18 cellular contexts compared by ENCODE assay signal in genomic region chr1:184330884-184331283, GRCh38. TPM values are rescaled to one million over a fixed set of nuclear protein-coding genes. Genes with fewer than 3 reads are reported as not detected.
A peak's percentile ranks its signal among the peaks of the same experiment; 100 is the strongest.
DNase-seq lines count a peak whose midpoint lies in the region; ATAC-seq, FAIRE-seq and TF ChIP-seq lines count a peak whose summit lies in the region.
"Had no signal": no experiment of that assay in that cellular context is flagged by ENCODE, and none has a peak within 500 bp of the region (broad histone marks: within the 10 kb centered on the region; RNA-seq: fewer than 3 reads in every experiment).

No MANE protein-coding gene starts in this region.

- no peaks in the 10 kb centered on the region for H4K20me1 ChIP-seq in GM23338 (replicated peaks; ENCODE audit: insufficient read depth)

- H3K27ac Mint-ChIP-seq in GM23338 (no peak overlapping the region), brain (peak overlapping the region in 4 of 5 experiments; percentile 39 to 80 (median 72))
- no peak overlapping the region for H3K27ac Mint-ChIP-seq in activated T-helper 1 cell treated with anti-CD3 and anti-CD28 coated beads, Interleukin-12 subunit alpha, Interleukin-12 subunit beta, Interleukin-2, Interleukin-4 antibody, amounts not matched to agents 30 ng/mL and 10 ng/mL and 1 ng/mL, durations not matched to agents 14 hours and 24 hours and 36 hours

- H3K27me3 Mint-ChIP-seq in GM23338 (ENCODE audit: insufficient read depth, low read depth, poor library complexity), result no peaks in the 10 kb centered on the region
- no peaks in the 10 kb centered on the region for H3K27me3 Mint-ChIP-seq in brain
- H3K27me3 Mint-ChIP-seq in activated T-helper 1 cell treated with anti-CD3 and anti-CD28 coated beads, Interleukin-12 subunit alpha, Interleukin-12 subunit beta, Interleukin-2, Interleukin-4 antibody, amounts not matched to agents 30 ng/mL and 10 ng/mL and 1 ng/mL, durations not matched to agents 14 hours and 24 hours and 36 hours (ENCODE audit: insufficient read depth), result peaks cover 3% of the 10 kb centered on the region

- no peak overlapping the region for H3K4ac ChIP-seq in neuronal stem cell (ENCODE audit: low read length)

- no peak for TF ChIP-seq POLR2A in gastroesophageal sphincter (IDR thresholded peaks at IDR 0.05)

- no peak overlapping the region for H2AK5ac ChIP-seq in neuronal stem cell (ENCODE audit: low read depth, low read length)

- 66 to 68% methylated on average over 4 of the region's 4 CpGs for WGBS in gastroesophageal sphincter (ENCODE audit: low coverage in 1 of 2), 2 donors
- WGBS in neuronal stem cell (ENCODE audit: extremely low coverage in 2 of 2, insufficient read length in 2 of 2, insufficient replicate concordance in 1 of 2), 2 donors, result no CpG with 5 or more reads among the region's 4 CpGs
- 97 to 98% methylated on average over 4 of the region's 4 CpGs for WGBS in pancreas, 2 donors

- H3K79me2 ChIP-seq in GM23338 (replicated peaks; ENCODE audit: insufficient read depth), result no peaks in the 10 kb centered on the region

- H3K79me1 ChIP-seq in neuronal stem cell (ENCODE audit: low read depth, low read length), result no peaks in the 10 kb centered on the region

- H3K9me3 ChIP-seq in gastroesophageal sphincter, result no peaks in the 10 kb centered on the region
- H3K9me3 ChIP-seq in neuronal stem cell (replicated peaks in 1 of 2; ENCODE audit: control insufficient read depth in 2 of 2, insufficient read depth in 1 of 2, low read depth in 1 of 2, low read length in 2 of 2), result peaks cover 0 to 6% of the 10 kb centered on the region in 2 donors
- H3K9me3 ChIP-seq in pancreas, result no peaks in the 10 kb centered on the region

- H3K27ac ChIP-seq in GM23338 (ENCODE audit: low read depth) (no peak overlapping the region), gastroesophageal sphincter (peak overlapping the region; percentile 59 to 93 (median 70)), neuronal stem cell (replicated peaks; ENCODE audit: low read length) (no peak overlapping the region), pancreas (no peak overlapping the region)
- H3K27ac ChIP-seq: C4-2B had no signal

- DNase-seq in GM23338 (ENCODE audit: low spot score) (no peak), neuronal stem cell (ENCODE audit: low spot score) (no peak), pancreas (no peak)
- DNase-seq in activated T-helper 1 cell treated with anti-CD3 and anti-CD28 coated beads, Interleukin-12 subunit alpha, Interleukin-12 subunit beta, Interleukin-2, Interleukin-4 antibody, amounts not matched to agents 30 ng/mL and 10 ng/mL and 1 ng/mL, durations not matched to agents 14 hours and 24 hours and 36 hours (ENCODE audit: low spot score), result no peak
- no peak for DNase-seq in stimulated activated CD4-positive, alpha-beta T cell treated with anti-CD3 and anti-CD28 coated beads, Interleukin-2, amount 100 ng/mL, for 48 hours
- DNase-seq: ACHN, AML-193, DMS79, NCI-H1105, NCI-H1694 treated with DMSO at 0.1 percent for 48 hours had no signal

- no peak overlapping the region for H3K14ac ChIP-seq in neuronal stem cell (ENCODE audit: low read length)

- ATAC-seq in GM23338, result no peak
- ATAC-seq in gastroesophageal sphincter, result no peak
- ATAC-seq in pancreas, result no peak

- no peak overlapping the region for H3K9ac ChIP-seq in neuronal stem cell (ENCODE audit: low read depth, low read length, poor library complexity)

- no peaks in the 10 kb centered on the region for H3K4me1 ChIP-seq in GM23338 (ENCODE audit: insufficient read depth)
- H3K4me1 ChIP-seq in gastroesophageal sphincter, result peaks cover 4 to 35% (median 4%) of the 10 kb centered on the region in 3 donors
- peaks cover 1 to 6% of the 10 kb centered on the region in 2 donors for H3K4me1 ChIP-seq in neuronal stem cell (ENCODE audit: control insufficient read depth in 2 of 2, insufficient read depth in 1 of 2, low read depth in 1 of 2, low read length in 2 of 2)
- peaks cover 7 to 12% (median 8%) of the 10 kb centered on the region in 3 donors for H3K4me1 ChIP-seq in pancreas

- no peak overlapping the region for H3K4me3 ChIP-seq in GM23338
- no peak overlapping the region for H3K4me3 ChIP-seq in gastroesophageal sphincter
- H3K4me3 ChIP-seq in neuronal stem cell (ENCODE audit: low read length in 2 of 2), result no peak overlapping the region
- H3K4me3 ChIP-seq in pancreas, result no peak overlapping the region

- no peaks in the 10 kb centered on the region for H3K9me3 Mint-ChIP-seq in GM23338
- H3K9me3 Mint-ChIP-seq in brain, result peaks cover 0 to 9% (median 5%) of the 10 kb centered on the region in 5 experiments
- no peaks in the 10 kb centered on the region for H3K9me3 Mint-ChIP-seq in activated T-helper 1 cell treated with anti-CD3 and anti-CD28 coated beads, Interleukin-12 subunit alpha, Interleukin-12 subunit beta, Interleukin-2, Interleukin-4 antibody, amounts not matched to agents 30 ng/mL and 10 ng/mL and 1 ng/mL, durations not matched to agents 14 hours and 24 hours and 36 hours

- H2BK12ac ChIP-seq in neuronal stem cell (ENCODE audit: low read length), result no peak overlapping the region

- H3K4me3 Mint-ChIP-seq in GM23338 (no peak overlapping the region), brain (peak overlapping the region in 1 of 5 experiments; percentile 12)
- H3K4me3 Mint-ChIP-seq in activated T-helper 1 cell treated with anti-CD3 and anti-CD28 coated beads, Interleukin-12 subunit alpha, Interleukin-12 subunit beta, Interleukin-2, Interleukin-4 antibody, amounts not matched to agents 30 ng/mL and 10 ng/mL and 1 ng/mL, durations not matched to agents 14 hours and 24 hours and 36 hours, result no peak overlapping the region

- H2AFZ ChIP-seq in GM23338 (peak overlapping the region; percentile 13; the same call in 1 of the 2 replicates), neuronal stem cell (ENCODE audit: low read length) (peak overlapping the region; percentile 62)

- no peak overlapping the region for H3K18ac ChIP-seq in neuronal stem cell (ENCODE audit: low read length)

- H2BK120ac ChIP-seq in neuronal stem cell (ENCODE audit: low read depth, low read length), result no peak overlapping the region

- H4K91ac ChIP-seq in neuronal stem cell (ENCODE audit: low read depth, low read length, poor library complexity), result no peak overlapping the region

- H3K27me3 ChIP-seq in GM23338 (ENCODE audit: insufficient read depth) (no peaks in the 10 kb centered on the region), gastroesophageal sphincter (no peaks in the 10 kb centered on the region), neuronal stem cell (ENCODE audit: control insufficient read depth in 3 of 3, insufficient read depth in 3 of 3, low read depth in 1 of 3, low read length in 3 of 3) (no peaks in the 10 kb centered on the region), pancreas (no peaks in the 10 kb centered on the region)

- no peak overlapping the region for H2BK5ac ChIP-seq in neuronal stem cell (ENCODE audit: low read length)

- H3K36me3 ChIP-seq in GM23338 (ENCODE audit: insufficient read depth) (no peaks in the 10 kb centered on the region), gastroesophageal sphincter (no peaks in the 10 kb centered on the region), neuronal stem cell (replicated peaks in 1 of 2; ENCODE audit: control insufficient read depth in 2 of 2, insufficient read depth in 2 of 2, low read length in 2 of 2) (no peaks in the 10 kb centered on the region), pancreas (no peaks in the 10 kb centered on the region)

- no peaks in the 10 kb centered on the region for H3F3A ChIP-seq in GM23338 (replicated peaks; ENCODE audit: low read depth)

- no peaks in the 10 kb centered on the region for H3K4me1 Mint-ChIP-seq in GM23338
- H3K4me1 Mint-ChIP-seq in brain, result peaks cover 14% of the 10 kb centered on the region
- no peaks in the 10 kb centered on the region for H3K4me1 Mint-ChIP-seq in activated T-helper 1 cell treated with anti-CD3 and anti-CD28 coated beads, Interleukin-12 subunit alpha, Interleukin-12 subunit beta, Interleukin-2, Interleukin-4 antibody, amounts not matched to agents 30 ng/mL and 10 ng/mL and 1 ng/mL, durations not matched to agents 14 hours and 24 hours and 36 hours (ENCODE audit: low read depth)

- no peaks in the 10 kb centered on the region for H3K9me2 ChIP-seq in GM23338 (ENCODE audit: insufficient read depth)

- H3K4me2 ChIP-seq in GM23338 (no peak overlapping the region), neuronal stem cell (ENCODE audit: insufficient read depth, low read length, poor library complexity, severe bottlenecking) (no peak overlapping the region)

- TF ChIP-seq EP300 in gastroesophageal sphincter (IDR thresholded peaks at IDR 0.05), result no peak

- no peaks in the 10 kb centered on the region for H3K36me3 Mint-ChIP-seq in GM23338 (ENCODE audit: low read depth)
- no peaks in the 10 kb centered on the region for H3K36me3 Mint-ChIP-seq in brain
- H3K36me3 Mint-ChIP-seq in activated T-helper 1 cell treated with anti-CD3 and anti-CD28 coated beads, Interleukin-12 subunit alpha, Interleukin-12 subunit beta, Interleukin-2, Interleukin-4 antibody, amounts not matched to agents 30 ng/mL and 10 ng/mL and 1 ng/mL, durations not matched to agents 14 hours and 24 hours and 36 hours (ENCODE audit: low read depth), result no peaks in the 10 kb centered on the region

- no peak for FAIRE-seq in pancreas (lab: Jason Lieb, UNC)
- FAIRE-seq: GM12892, GM18507, H1, RCC 7860 had no signal

- no peak overlapping the region for H4K8ac ChIP-seq in neuronal stem cell (ENCODE audit: low read depth, low read length)

- TF ChIP-seq CTCF in GM23338 (conservative IDR thresholded peaks at IDR 0.05; ENCODE audit: low read depth in 2 of 2) (no peak), brain (conservative IDR thresholded peaks at IDR 0.05) (no peak), gastroesophageal sphincter (IDR thresholded peaks at IDR 0.05) (no peak), pancreas (IDR thresholded peaks at IDR 0.05) (no peak)

- intact Hi-C loops in pancreas (cut with DNase I), result no loop called here
- intact Hi-C loops in activated T-helper 1 cell treated with anti-CD3 and anti-CD28 coated beads, Interleukin-12 subunit alpha, Interleukin-12 subunit beta, Interleukin-2, Interleukin-4 antibody, amounts not matched to agents 30 ng/mL and 10 ng/mL and 1 ng/mL, durations not matched to agents 14 hours and 24 hours and 36 hours (cut with micrococcal nuclease), result no loop called here

- H2BK15ac ChIP-seq in neuronal stem cell (ENCODE audit: low read length), result no peak overlapping the region

- H3K23ac ChIP-seq in neuronal stem cell (ENCODE audit: low read depth, low read length, poor library complexity), result no peak overlapping the region

RNA-seq across cellular contexts. Expression of gene C1orf21, which starts 55.9 kb away (rescaled TPM):
- 28.0 and 34.2 TPM in 2 replicates for total RNA-seq in GM23338 (2014; rRNA removed; shearing (Covaris generic))
- 38.1 and 40.4 TPM in 2 replicates for polyA plus RNA-seq in GM23338 (2016; fragmentation: Nextera tagmentation; extraction: Ambion mirVana)
- 32.7 TPM for polyA plus RNA-seq in brain (ENCODE audit: insufficient read depth, low read depth, low replicate concordance)
- 100 to 1,000 TPM in 2 of 4 donors, 10 to 100 TPM in 2; 81.4 to 167 (median 121) TPM for total RNA-seq in gastroesophageal sphincter
- 112 TPM for polyA plus RNA-seq in neuronal stem cell (2013, experiment 1 of 2)
- 109 TPM for polyA plus RNA-seq in neuronal stem cell (2013, experiment 2 of 2)
- total RNA-seq in pancreas, result 10 to 100 TPM in 2 of 6 donors, 1 to 10 TPM in 4; 4.1 to 13.9 (median 8.9) TPM
- polyA plus RNA-seq in pancreas, result 1 to 10 TPM; 6.5 to 7.4 TPM
- total RNA-seq in activated T-helper 1 cell treated with anti-CD3 and anti-CD28 coated beads, Interleukin-12 subunit alpha, Interleukin-12 subunit beta, Interleukin-2, Interleukin-4 antibody, amounts not matched to agents 30 ng/mL and 10 ng/mL and 1 ng/mL, durations not matched to agents 14 hours and 24 hours and 36 hours, result 1.8 and 4.1 TPM in 2 replicates
- total RNA-seq: OCI-LY7 had no signal

Comparison
In these comparisons a context has a peak if more than half of its experiments do, and no peak if none do; other contexts are left out.
1. H3K27ac ChIP-seq: peak in gastroesophageal sphincter (4 of 4); none in GM23338 (single experiment), neuronal stem cell (single experiment) and pancreas (0 of 4).
2. H3K27ac Mint-ChIP-seq: peak in brain (4 of 5); none in GM23338 (single experiment) and activated T-helper 1 cell treated with anti-CD3 and anti-CD28 coated beads, Interleukin-12 subunit alpha, Interleukin-12 subunit beta, Interleukin-2, Interleukin-4 antibody, amounts not matched to agents 30 ng/mL and 10 ng/mL and 1 ng/mL, durations not matched to agents 14 hours and 24 hours and 36 hours (single experiment).